In the genomic region with DNA sequence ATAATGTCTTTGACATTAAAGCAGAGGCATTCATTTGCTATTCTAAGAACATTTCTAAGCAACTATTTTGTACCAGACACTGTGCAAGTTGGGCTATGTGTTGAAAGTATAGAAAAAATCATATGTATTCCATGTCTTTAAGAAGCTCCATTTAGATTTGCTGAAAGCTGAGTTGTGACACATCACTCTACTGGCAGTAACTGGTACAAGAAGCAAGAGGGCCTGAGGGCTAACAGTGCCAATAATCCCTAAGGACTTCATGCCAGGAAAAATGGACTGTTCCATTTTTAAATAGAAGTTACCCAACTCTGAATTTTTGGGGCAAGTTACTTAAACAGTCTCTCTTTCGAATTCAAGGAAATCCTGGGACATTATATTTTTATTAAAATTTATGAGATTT, we compare ENCODE assay signal across 22 cellular contexts.
DNase-seq lines count a peak whose midpoint lies in the region; ATAC-seq, FAIRE-seq and TF ChIP-seq lines count a peak whose summit lies in the region.
"Had no signal": no experiment of that assay in that cellular context is flagged by ENCODE, and none has a peak within 500 bp of the region (broad histone marks: within the 10 kb centered on the region; RNA-seq: fewer than 3 reads in every experiment).

No MANE protein-coding gene starts in this region.

- peak overlapping the region; percentile 61 to 73 for H3K27ac ChIP-seq in tibial artery
- H3K27ac ChIP-seq: right atrium auricular region had no signal

- no peaks in the 10 kb centered on the region for H3K27me3 ChIP-seq in tibial artery
- H3K27me3 ChIP-seq: right atrium auricular region had no signal

- no peak for FAIRE-seq in HTR-8/SVneo (lab: Jason Lieb, UNC)

- H3K4me1 ChIP-seq in tibial artery: peaks cover 0 to 34% (median 11%) of the 10 kb centered on the region in 4 donors
- H3K4me1 ChIP-seq: right atrium auricular region had no signal

- H3K4me3 ChIP-seq in fibroblast of pulmonary artery (replicated peaks; ENCODE audit: low read depth, low read length) (no peak overlapping the region), tibial artery (no peak overlapping the region)
- H3K4me3 ChIP-seq: lung, right atrium auricular region had no signal

- DNase-seq in HTR-8/SVneo (ENCODE audit: insufficient read length, low spot score) (peak; percentile 28), amniotic epithelial cell (ENCODE audit: low read depth) (peak; percentile 12), fibroblast of pulmonary artery (ENCODE audit: low read depth) (peak; percentile 18), tibial artery (no peak), NCI-H1048 (lab: John Stamatoyannopoulos, UW) (no peak), NCI-H748 treated with DMSO at 0.1 percent for 48 hours (lab: John Stamatoyannopoulos, UW) (no peak)
- DNase-seq: activated CD4-positive, CD25-positive, alpha-beta regulatory T cell; activated CD8-positive, alpha-beta T cell treated with anti-CD3 and anti-CD28 coated beads for 36 hours; activated naive CD4-positive, alpha-beta T cell; activated T-cell treated with anti-CD3 and anti-CD28 coated beads, Interleukin-2, amount 50 U/mL, for 1 hour; amygdala; effector memory CD8-positive, alpha-beta T cell; immature natural killer cell; NCI-H187 treated with DMSO at 0.1 percent for 48 hours; NCI-H446; nucleus accumbens; stimulated activated CD8-positive, alpha-beta memory T cell treated with anti-CD3 and anti-CD28 coated beads, Interleukin-4, amount 100 ng/mL, for 48 hours; T-helper 9 cell had no signal

- H3K36me3 ChIP-seq in tibial artery: no peaks in the 10 kb centered on the region
- H3K36me3 ChIP-seq: right atrium auricular region had no signal

- H3K9me3 ChIP-seq in tibial artery: no peaks in the 10 kb centered on the region
- H3K9me3 ChIP-seq: right atrium auricular region had no signal

- intact Hi-C loops in tibial artery (cut with DNase I; ENCODE audit: low total_unique reads): no loop called here

- TF ChIP-seq CTCF in fibroblast of pulmonary artery (IDR thresholded peaks at IDR 0.05; ENCODE audit: low read length, missing control alignments) (no peak), tibial artery (IDR thresholded peaks at IDR 0.05) (peak; percentile 25 to 35)

- no peak for TF ChIP-seq POLR2A in GM18505 (IDR thresholded peaks at IDR 0.05; ENCODE audit: borderline replicate concordance, extremely low read depth, insufficient read depth, insufficient read length)

- no peak for ATAC-seq in GM18505 (IDR thresholded peaks at IDR 0.05; ENCODE audit: unreplicated experiment)
- ATAC-seq: activated CD8-positive, alpha-beta T cell treated with anti-CD3 and anti-CD28 coated beads for 36 hours; effector memory CD8-positive, alpha-beta T cell; SK-N-SH treated with all-trans-retinoic acid at 6 μM for 48 hours had no signal

Comparison
In these comparisons a context has a peak if more than half of its experiments do, and no peak if none do; other contexts are left out.
1. DNase-seq: peak in HTR-8/SVneo (single experiment), amniotic epithelial cell (single experiment) and fibroblast of pulmonary artery (single experiment); none in tibial artery (0 of 2), NCI-H1048 (single experiment) and NCI-H748 treated with DMSO at 0.1 percent for 48 hours (single experiment).